20 cellular contexts compared by ENCODE assay signal in genomic region chr2:9961014-9961413, GRCh38.
"Had no signal": no experiment of that assay in that cellular context is flagged by ENCODE, and none has a peak within 500 bp of the region (broad histone marks: within the 10 kb centered on the region; RNA-seq: fewer than 3 reads in every experiment).

No MANE protein-coding gene starts in this region.

- H3K27me3 ChIP-seq: colonic mucosa, esophagus squamous epithelium, gastrocnemius medialis, right atrium auricular region, stomach, suprapubic skin, uterus had no signal

- H3K27ac ChIP-seq: colonic mucosa, esophagus squamous epithelium, gastrocnemius medialis, prostate gland, right atrium auricular region, stomach, suprapubic skin, transverse colon, uterus, VCaP had no signal

- H3K36me3 ChIP-seq: colonic mucosa, gastrocnemius medialis, prostate gland, transverse colon, uterus had no signal

- H3K4me1 ChIP-seq: colonic mucosa, esophagus squamous epithelium, gastrocnemius medialis, prostate gland, right atrium auricular region, stomach, suprapubic skin, transverse colon, uterus had no signal

- ATAC-seq: activated CD4-positive, CD25-positive, alpha-beta regulatory T cell treated with anti-CD3 and anti-CD28 coated beads, Interleukin-2, amount 50 U/mL, for 24 hours; activated T-cell treated with anti-CD3 and anti-CD28 coated beads, Interleukin-2, amount 50 U/mL, for 72 hours; gastrocnemius medialis; stimulated activated effector memory CD8-positive, alpha-beta T cell treated with anti-CD3 and anti-CD28 coated beads, Interleukin-12 subunit alpha, Interleukin-12 subunit beta, amount 100 ng/mL, for 72 hours had no signal

- H3K9me3 ChIP-seq: colonic mucosa, esophagus squamous epithelium, gastrocnemius medialis, prostate gland, right atrium auricular region, stomach, suprapubic skin, transverse colon, uterus had no signal

- DNase-seq: activated CD4-positive, alpha-beta memory T cell treated with anti-CD3 and anti-CD28 coated beads, Interleukin-2, amount 10 ng/mL, durations not matched to agents 7 days and 5 days; activated CD4-positive, alpha-beta T cell treated with anti-CD3 and anti-CD28 coated beads, Interleukin-2, amount 10 ng/mL, durations not matched to agents 24 days and 14 days; activated effector memory CD4-positive, alpha-beta T cell treated with Interleukin-2 at 50 U/mL for 16 hours; activated naive CD4-positive, alpha-beta T cell treated with anti-CD3 and anti-CD28 coated beads for 36 hours; activated T-cell treated with anti-CD3 and anti-CD28 coated beads, Interleukin-2, amount 50 U/mL, for 72 hours; colonic mucosa; esophagus squamous epithelium; gastrocnemius medialis; mesenchymal stem cell; naive B cell; stimulated activated CD4-positive, alpha-beta T cell treated with anti-CD3 and anti-CD28 coated beads, Interleukin-12 subunit alpha, Interleukin-12 subunit beta, amount 100 ng/mL, for 4 hours; stomach; transverse colon; uterus had no signal

- H3K4me3 ChIP-seq: colonic mucosa, esophagus squamous epithelium, gastrocnemius medialis, prostate gland, right atrium auricular region, stomach, suprapubic skin, transverse colon, uterus had no signal
